Comparison of ENCODE assay signal across 2 cellular contexts in the genomic region with DNA sequence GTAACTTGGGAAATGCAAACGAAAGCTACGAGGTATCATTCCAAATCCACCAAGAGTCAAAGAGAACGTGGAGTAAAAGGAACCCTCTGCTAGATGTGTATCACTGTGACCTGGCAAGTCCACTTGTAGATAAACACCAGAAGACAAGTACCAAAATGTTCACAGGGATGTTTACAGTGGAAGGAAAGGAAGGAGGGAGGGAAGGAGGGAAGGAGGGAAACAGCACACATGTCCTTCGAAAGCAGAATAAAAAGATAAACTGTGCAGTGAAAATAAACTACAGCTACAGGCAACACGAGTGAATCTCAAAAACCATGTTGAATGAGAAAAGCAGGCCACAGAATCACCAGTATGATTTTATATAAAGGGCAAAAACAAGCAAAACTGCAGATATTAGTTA.
TF ChIP-seq lines count a peak whose summit lies in the region.

No MANE protein-coding gene starts in this region.

TF ChIP-seq in IMR-90, 13 proteins besides CTCF, POLR2A, EP300 and RAD21:
- TF ChIP-seq SMC3 (IDR thresholded peaks at IDR 0.05; ENCODE audit: low read depth, low read length) (no peak), RCOR1 (IDR thresholded peaks at IDR 0.05; ENCODE audit: insufficient replicate concordance, low read length) (no peak), MAZ (IDR thresholded peaks at IDR 0.05; ENCODE audit: borderline replicate concordance, low read depth, low read length) (no peak), MAFK (IDR thresholded peaks at IDR 0.05; ENCODE audit: low read depth, low read length) (no peak)
- TF ChIP-seq, protein P1, sequence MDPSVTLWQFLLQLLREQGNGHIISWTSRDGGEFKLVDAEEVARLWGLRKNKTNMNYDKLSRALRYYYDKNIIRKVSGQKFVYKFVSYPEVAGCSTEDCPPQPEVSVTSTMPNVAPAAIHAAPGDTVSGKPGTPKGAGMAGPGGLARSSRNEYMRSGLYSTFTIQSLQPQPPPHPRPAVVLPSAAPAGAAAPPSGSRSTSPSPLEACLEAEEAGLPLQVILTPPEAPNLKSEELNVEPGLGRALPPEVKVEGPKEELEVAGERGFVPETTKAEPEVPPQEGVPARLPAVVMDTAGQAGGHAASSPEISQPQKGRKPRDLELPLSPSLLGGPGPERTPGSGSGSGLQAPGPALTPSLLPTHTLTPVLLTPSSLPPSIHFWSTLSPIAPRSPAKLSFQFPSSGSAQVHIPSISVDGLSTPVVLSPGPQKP (IDR thresholded peaks at IDR 0.05; ENCODE audit: borderline replicate concordance, low read depth, low read length), result no peak

TF ChIP-seq in K562, 482 proteins besides CTCF, POLR2A, EP300 and RAD21 (continues in another document):
- TF ChIP-seq E2F3 (CRISPR knock-in tag; IDR thresholded peaks at IDR 0.05) (no peak), ZBTB8A (IDR thresholded peaks at IDR 0.05; ENCODE audit: partially characterized antibody) (no peak), BMI1 (IDR thresholded peaks at IDR 0.05; ENCODE audit: low read length) (no peak), SMAD1 (IDR thresholded peaks at IDR 0.05; ENCODE audit: low read depth, low read length, partially characterized antibody) (no peak), NFRKB (IDR thresholded peaks at IDR 0.05; ENCODE audit: low read depth) (0 out of 2 replicates have a peak, but pooled peaks have one; percentile 41), FIP1L1 (IDR thresholded peaks at IDR 0.05; ENCODE audit: low read depth, low read length, poor library complexity, severe bottlenecking) (no peak), CHCHD3 (CRISPR knock-in tag; IDR thresholded peaks at IDR 0.05) (no peak), MTF1 (CRISPR knock-in tag; IDR thresholded peaks at IDR 0.05; ENCODE audit: borderline replicate concordance) (no peak), DIDO1 (tag; IDR thresholded peaks at IDR 0.05; ENCODE audit: low read depth) (no peak), BHLHE40 (IDR thresholded peaks at IDR 0.05; ENCODE audit: low read length) (no peak), TRIM24 (IDR thresholded peaks at IDR 0.05) (no peak), HDAC2 (IDR thresholded peaks at IDR 0.05) (0 out of 2 replicates have a peak, but pooled peaks have one; percentile 25), FOXA1 (IDR thresholded peaks at IDR 0.05; ENCODE audit: borderline replicate concordance) (no peak), TAF9B (IDR thresholded peaks at IDR 0.05; ENCODE audit: partially characterized antibody) (no peak), NONO (IDR thresholded peaks at IDR 0.05; ENCODE audit: low read depth in 2 of 2, low read length in 1 of 2) (no peak), L3MBTL2 (IDR thresholded peaks at IDR 0.05) (0 out of 2 replicates have a peak, but pooled peaks have one; percentile 27), TAF1 (IDR thresholded peaks at IDR 0.05; ENCODE audit: control insufficient read depth, extremely low read depth, insufficient read depth, low read length, severe bottlenecking) (no peak), BACH1 (tag; IDR thresholded peaks at IDR 0.05) (no peak), ZNF232 (CRISPR knock-in tag; IDR thresholded peaks at IDR 0.05) (no peak), DPF2 (IDR thresholded peaks at IDR 0.05) (peak; percentile 77), POU5F1 (IDR thresholded peaks at IDR 0.05; ENCODE audit: borderline replicate concordance, low read depth, low read length, partially characterized antibody) (no peak), EHMT2 (IDR thresholded peaks at IDR 0.05) (no peak), HNRNPK (IDR thresholded peaks at IDR 0.05; ENCODE audit: low read depth, low read length, poor library complexity, severe bottlenecking) (no peak), ZBED1 (IDR thresholded peaks at IDR 0.05) (no peak), CCNT2 (IDR thresholded peaks at IDR 0.05; ENCODE audit: borderline replicate concordance, extremely low read depth, insufficient read length, low read depth, low read length) (no peak), PHF21A (IDR thresholded peaks at IDR 0.05; ENCODE audit: borderline replicate concordance, low read depth) (no peak), ARID2 (IDR thresholded peaks at IDR 0.05) (no peak), RB1 (IDR thresholded peaks at IDR 0.05; ENCODE audit: low read depth) (no peak), NCOR1 (IDR thresholded peaks at IDR 0.05) (no peak), ATF1 (CRISPR knock-in tag; IDR thresholded peaks at IDR 0.05) (no peak), ATF1 (tag; IDR thresholded peaks at IDR 0.05) (no peak; the same call in 1 of the 2 replicates), NFE2 (IDR thresholded peaks at IDR 0.05; ENCODE audit: low read depth) (0 out of 2 replicates have a peak, but pooled peaks have one; percentile 10), GATA2 (CRISPR knock-in tag; IDR thresholded peaks at IDR 0.05) (no peak), SIN3B (IDR thresholded peaks at IDR 0.05; ENCODE audit: low read depth) (no peak)
- TF ChIP-seq, protein P2, sequence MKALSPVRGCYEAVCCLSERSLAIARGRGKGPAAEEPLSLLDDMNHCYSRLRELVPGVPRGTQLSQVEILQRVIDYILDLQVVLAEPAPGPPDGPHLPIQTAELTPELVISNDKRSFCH (CRISPR knock-in tag; IDR thresholded peaks at IDR 0.05), result no peak
- TF ChIP-seq, protein P2 (tag; IDR thresholded peaks at IDR 0.05), result no peak
- TF ChIP-seq, protein P3, sequence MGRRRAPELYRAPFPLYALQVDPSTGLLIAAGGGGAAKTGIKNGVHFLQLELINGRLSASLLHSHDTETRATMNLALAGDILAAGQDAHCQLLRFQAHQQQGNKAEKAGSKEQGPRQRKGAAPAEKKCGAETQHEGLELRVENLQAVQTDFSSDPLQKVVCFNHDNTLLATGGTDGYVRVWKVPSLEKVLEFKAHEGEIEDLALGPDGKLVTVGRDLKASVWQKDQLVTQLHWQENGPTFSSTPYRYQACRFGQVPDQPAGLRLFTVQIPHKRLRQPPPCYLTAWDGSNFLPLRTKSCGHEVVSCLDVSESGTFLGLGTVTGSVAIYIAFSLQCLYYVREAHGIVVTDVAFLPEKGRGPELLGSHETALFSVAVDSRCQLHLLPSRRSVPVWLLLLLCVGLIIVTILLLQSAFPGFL (CRISPR knock-in tag; IDR thresholded peaks at IDR 0.05), result no peak
- TF ChIP-seq, protein P4, sequence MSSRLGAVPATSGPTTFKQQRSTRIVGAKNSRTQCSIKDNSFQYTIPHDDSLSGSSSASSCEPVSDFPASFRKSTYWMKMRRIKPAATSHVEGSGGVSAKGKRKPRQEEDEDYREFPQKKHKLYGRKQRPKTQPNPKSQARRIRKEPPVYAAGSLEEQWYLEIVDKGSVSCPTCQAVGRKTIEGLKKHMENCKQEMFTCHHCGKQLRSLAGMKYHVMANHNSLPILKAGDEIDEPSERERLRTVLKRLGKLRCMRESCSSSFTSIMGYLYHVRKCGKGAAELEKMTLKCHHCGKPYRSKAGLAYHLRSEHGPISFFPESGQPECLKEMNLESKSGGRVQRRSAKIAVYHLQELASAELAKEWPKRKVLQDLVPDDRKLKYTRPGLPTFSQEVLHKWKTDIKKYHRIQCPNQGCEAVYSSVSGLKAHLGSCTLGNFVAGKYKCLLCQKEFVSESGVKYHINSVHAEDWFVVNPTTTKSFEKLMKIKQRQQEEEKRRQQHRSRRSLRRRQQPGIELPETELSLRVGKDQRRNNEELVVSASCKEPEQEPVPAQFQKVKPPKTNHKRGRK (tag; IDR thresholded peaks at IDR 0.05), result 0 out of 2 replicates have a peak, but pooled peaks have one; percentile 12
- TF ChIP-seq, protein P5, sequence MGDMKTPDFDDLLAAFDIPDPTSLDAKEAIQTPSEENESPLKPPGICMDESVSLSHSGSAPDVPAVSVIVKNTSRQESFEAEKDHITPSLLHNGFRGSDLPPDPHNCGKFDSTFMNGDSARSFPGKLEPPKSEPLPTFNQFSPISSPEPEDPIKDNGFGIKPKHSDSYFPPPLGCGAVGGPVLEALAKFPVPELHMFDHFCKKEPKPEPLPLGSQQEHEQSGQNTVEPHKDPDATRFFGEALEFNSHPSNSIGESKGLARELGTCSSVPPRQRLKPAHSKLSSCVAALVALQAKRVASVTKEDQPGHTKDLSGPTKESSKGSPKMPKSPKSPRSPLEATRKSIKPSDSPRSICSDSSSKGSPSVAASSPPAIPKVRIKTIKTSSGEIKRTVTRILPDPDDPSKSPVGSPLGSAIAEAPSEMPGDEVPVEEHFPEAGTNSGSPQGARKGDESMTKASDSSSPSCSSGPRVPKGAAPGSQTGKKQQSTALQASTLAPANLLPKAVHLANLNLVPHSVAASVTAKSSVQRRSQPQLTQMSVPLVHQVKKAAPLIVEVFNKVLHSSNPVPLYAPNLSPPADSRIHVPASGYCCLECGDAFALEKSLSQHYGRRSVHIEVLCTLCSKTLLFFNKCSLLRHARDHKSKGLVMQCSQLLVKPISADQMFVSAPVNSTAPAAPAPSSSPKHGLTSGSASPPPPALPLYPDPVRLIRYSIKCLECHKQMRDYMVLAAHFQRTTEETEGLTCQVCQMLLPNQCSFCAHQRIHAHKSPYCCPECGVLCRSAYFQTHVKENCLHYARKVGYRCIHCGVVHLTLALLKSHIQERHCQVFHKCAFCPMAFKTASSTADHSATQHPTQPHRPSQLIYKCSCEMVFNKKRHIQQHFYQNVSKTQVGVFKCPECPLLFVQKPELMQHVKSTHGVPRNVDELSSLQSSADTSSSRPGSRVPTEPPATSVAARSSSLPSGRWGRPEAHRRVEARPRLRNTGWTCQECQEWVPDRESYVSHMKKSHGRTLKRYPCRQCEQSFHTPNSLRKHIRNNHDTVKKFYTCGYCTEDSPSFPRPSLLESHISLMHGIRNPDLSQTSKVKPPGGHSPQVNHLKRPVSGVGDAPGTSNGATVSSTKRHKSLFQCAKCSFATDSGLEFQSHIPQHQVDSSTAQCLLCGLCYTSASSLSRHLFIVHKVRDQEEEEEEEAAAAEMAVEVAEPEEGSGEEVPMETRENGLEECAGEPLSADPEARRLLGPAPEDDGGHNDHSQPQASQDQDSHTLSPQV (IDR thresholded peaks at IDR 0.05), result peak; percentile 59
- TF ChIP-seq, protein P6, sequence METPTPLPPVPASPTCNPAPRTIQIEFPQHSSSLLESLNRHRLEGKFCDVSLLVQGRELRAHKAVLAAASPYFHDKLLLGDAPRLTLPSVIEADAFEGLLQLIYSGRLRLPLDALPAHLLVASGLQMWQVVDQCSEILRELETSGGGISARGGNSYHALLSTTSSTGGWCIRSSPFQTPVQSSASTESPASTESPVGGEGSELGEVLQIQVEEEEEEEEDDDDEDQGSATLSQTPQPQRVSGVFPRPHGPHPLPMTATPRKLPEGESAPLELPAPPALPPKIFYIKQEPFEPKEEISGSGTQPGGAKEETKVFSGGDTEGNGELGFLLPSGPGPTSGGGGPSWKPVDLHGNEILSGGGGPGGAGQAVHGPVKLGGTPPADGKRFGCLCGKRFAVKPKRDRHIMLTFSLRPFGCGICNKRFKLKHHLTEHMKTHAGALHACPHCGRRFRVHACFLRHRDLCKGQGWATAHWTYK (CRISPR knock-in tag; IDR thresholded peaks at IDR 0.05), result no peak
- TF ChIP-seq, protein P7, sequence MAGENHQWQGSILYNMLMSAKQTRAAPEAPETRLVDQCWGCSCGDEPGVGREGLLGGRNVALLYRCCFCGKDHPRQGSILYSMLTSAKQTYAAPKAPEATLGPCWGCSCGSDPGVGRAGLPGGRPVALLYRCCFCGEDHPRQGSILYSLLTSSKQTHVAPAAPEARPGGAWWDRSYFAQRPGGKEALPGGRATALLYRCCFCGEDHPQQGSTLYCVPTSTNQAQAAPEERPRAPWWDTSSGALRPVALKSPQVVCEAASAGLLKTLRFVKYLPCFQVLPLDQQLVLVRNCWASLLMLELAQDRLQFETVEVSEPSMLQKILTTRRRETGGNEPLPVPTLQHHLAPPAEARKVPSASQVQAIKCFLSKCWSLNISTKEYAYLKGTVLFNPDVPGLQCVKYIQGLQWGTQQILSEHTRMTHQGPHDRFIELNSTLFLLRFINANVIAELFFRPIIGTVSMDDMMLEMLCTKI (IDR thresholded peaks at IDR 0.05; ENCODE audit: partially characterized antibody), result no peak
- TF ChIP-seq, protein P8, sequence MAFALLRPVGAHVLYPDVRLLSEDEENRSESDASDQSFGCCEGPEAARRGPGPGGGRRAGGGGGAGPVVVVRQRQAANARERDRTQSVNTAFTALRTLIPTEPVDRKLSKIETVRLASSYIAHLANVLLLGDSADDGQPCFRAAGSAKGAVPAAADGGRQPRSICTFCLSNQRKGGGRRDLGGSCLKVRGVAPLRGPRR (CRISPR knock-in tag; IDR thresholded peaks at IDR 0.05), result no peak
- TF ChIP-seq, protein P9, sequence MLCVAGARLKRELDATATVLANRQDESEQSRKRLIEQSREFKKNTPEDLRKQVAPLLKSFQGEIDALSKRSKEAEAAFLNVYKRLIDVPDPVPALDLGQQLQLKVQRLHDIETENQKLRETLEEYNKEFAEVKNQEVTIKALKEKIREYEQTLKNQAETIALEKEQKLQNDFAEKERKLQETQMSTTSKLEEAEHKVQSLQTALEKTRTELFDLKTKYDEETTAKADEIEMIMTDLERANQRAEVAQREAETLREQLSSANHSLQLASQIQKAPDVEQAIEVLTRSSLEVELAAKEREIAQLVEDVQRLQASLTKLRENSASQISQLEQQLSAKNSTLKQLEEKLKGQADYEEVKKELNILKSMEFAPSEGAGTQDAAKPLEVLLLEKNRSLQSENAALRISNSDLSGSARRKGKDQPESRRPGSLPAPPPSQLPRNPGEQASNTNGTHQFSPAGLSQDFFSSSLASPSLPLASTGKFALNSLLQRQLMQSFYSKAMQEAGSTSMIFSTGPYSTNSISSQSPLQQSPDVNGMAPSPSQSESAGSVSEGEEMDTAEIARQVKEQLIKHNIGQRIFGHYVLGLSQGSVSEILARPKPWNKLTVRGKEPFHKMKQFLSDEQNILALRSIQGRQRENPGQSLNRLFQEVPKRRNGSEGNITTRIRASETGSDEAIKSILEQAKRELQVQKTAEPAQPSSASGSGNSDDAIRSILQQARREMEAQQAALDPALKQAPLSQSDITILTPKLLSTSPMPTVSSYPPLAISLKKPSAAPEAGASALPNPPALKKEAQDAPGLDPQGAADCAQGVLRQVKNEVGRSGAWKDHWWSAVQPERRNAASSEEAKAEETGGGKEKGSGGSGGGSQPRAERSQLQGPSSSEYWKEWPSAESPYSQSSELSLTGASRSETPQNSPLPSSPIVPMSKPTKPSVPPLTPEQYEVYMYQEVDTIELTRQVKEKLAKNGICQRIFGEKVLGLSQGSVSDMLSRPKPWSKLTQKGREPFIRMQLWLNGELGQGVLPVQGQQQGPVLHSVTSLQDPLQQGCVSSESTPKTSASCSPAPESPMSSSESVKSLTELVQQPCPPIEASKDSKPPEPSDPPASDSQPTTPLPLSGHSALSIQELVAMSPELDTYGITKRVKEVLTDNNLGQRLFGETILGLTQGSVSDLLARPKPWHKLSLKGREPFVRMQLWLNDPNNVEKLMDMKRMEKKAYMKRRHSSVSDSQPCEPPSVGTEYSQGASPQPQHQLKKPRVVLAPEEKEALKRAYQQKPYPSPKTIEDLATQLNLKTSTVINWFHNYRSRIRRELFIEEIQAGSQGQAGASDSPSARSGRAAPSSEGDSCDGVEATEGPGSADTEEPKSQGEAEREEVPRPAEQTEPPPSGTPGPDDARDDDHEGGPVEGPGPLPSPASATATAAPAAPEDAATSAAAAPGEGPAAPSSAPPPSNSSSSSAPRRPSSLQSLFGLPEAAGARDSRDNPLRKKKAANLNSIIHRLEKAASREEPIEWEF (CRISPR knock-in tag; IDR thresholded peaks at IDR 0.05), result no peak
- TF ChIP-seq, protein P10, sequence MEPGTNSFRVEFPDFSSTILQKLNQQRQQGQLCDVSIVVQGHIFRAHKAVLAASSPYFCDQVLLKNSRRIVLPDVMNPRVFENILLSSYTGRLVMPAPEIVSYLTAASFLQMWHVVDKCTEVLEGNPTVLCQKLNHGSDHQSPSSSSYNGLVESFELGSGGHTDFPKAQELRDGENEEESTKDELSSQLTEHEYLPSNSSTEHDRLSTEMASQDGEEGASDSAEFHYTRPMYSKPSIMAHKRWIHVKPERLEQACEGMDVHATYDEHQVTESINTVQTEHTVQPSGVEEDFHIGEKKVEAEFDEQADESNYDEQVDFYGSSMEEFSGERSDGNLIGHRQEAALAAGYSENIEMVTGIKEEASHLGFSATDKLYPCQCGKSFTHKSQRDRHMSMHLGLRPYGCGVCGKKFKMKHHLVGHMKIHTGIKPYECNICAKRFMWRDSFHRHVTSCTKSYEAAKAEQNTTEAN (CRISPR knock-in tag; IDR thresholded peaks at IDR 0.05), result no peak
